In genomic region chr11:4094348-4095291, GRCh38 we compare ENCODE assay signal across 8 cellular contexts. TPM values are rescaled to one million over a fixed set of nuclear protein-coding genes. Genes with fewer than 3 reads are reported as not detected.
A peak's percentile ranks its signal among the peaks of the same experiment; 100 is the strongest.
DNase-seq lines count a peak whose midpoint lies in the region; ATAC-seq, FAIRE-seq and TF ChIP-seq lines count a peak whose summit lies in the region.

Gene RRM1, plus strand, starts transcription at chr11:4094799. Its CDS starts 214 bp downstream, at chr11:4095013.

- peak within 1 kb of the TSS; percentile 94 for H3K4me3 Mint-ChIP-seq in activated naive CD8-positive, alpha-beta T cell treated with anti-CD3 and anti-CD28 coated beads, Interleukin-2, amount 50 U/mL, for 24 hours

- H3K27ac ChIP-seq in pancreas, result peak within 1 kb of the TSS; percentile 82 to 90 (median 88)
- H3K27ac ChIP-seq in tibial artery, result peak within 1 kb of the TSS; percentile 85 to 86

- ATAC-seq in HG02763 (IDR thresholded peaks at IDR 0.05; ENCODE audit: unreplicated experiment) (peak; percentile 96), Right ventricle myocardium superior (ENCODE audit: poor library complexity) (peak; percentile 98), pancreas (peak; percentile 97 to 98 (median 98))
- ATAC-seq in activated naive CD8-positive, alpha-beta T cell treated with anti-CD3 and anti-CD28 coated beads, Interleukin-2, amount 50 U/mL, for 24 hours, result peak; percentile 98

- peak; percentile 97 for DNase-seq in GM12865 (ENCODE audit: low read depth)
- peak; percentile 76 for DNase-seq in NCI-H1417 treated with DMSO at 0.1 percent for 48 hours (lab: John Stamatoyannopoulos, UW)
- peak; percentile 98 for DNase-seq in SW480 (ENCODE audit: low spot score)
- DNase-seq in activated naive CD8-positive, alpha-beta T cell treated with anti-CD3 and anti-CD28 coated beads, Interleukin-2, amount 50 U/mL, for 24 hours, result peak; percentile 96
- DNase-seq in Right ventricle myocardium superior, result peak; percentile 95
- DNase-seq in pancreas, result peak; percentile 91 to 97 (median 92)
- peak; percentile 95 to 97 for DNase-seq in tibial artery

- intact Hi-C loops in Right ventricle myocardium superior (cut with DNase I), result no loop called here
- intact Hi-C loops in pancreas (cut with DNase I), result no loop called here
- intact Hi-C loops in tibial artery (cut with DNase I; ENCODE audit: low total_unique reads), result loop anchor here (5.0 kb wide), 1 partner anchor 252 kb away; the partner anchor contains the start of gene RHOG

- H3K27me3 Mint-ChIP-seq in activated naive CD8-positive, alpha-beta T cell treated with anti-CD3 and anti-CD28 coated beads, Interleukin-2, amount 50 U/mL, for 24 hours, result no peaks in the 10 kb centered on the region

- 0 to 1% methylated on average over 51 to 74 of the region's 74 CpGs for WGBS in pancreas, 2 donors

- no peaks in the 10 kb centered on the region for H3K9me3 Mint-ChIP-seq in activated naive CD8-positive, alpha-beta T cell treated with anti-CD3 and anti-CD28 coated beads, Interleukin-2, amount 50 U/mL, for 24 hours

- H3K4me1 ChIP-seq in pancreas (peaks cover 0 to 14% (median 0%) of the 10 kb centered on the region in 3 donors), tibial artery (peaks cover 0 to 24% (median 11%) of the 10 kb centered on the region in 4 donors)

- H3K27me3 ChIP-seq in pancreas, result no peaks in the 10 kb centered on the region
- no peaks in the 10 kb centered on the region for H3K27me3 ChIP-seq in tibial artery

- peaks cover 71% of the 10 kb centered on the region for H3K4me1 Mint-ChIP-seq in activated naive CD8-positive, alpha-beta T cell treated with anti-CD3 and anti-CD28 coated beads, Interleukin-2, amount 50 U/mL, for 24 hours

- peak; percentile 41 for FAIRE-seq in pancreas (lab: Jason Lieb, UNC)

- H3K4me3 ChIP-seq in GM12865 (ENCODE audit: low read depth, low read length) (peak within 1 kb of the TSS; percentile 98), pancreas (peak within 1 kb of the TSS; percentile 43 to 86 (median 69)), tibial artery (peak within 1 kb of the TSS; percentile 65 to 68)

- H3K27ac Mint-ChIP-seq in activated naive CD8-positive, alpha-beta T cell treated with anti-CD3 and anti-CD28 coated beads, Interleukin-2, amount 50 U/mL, for 24 hours, result peak within 1 kb of the TSS; percentile 93

- no peaks in the 10 kb centered on the region for H3K9me3 ChIP-seq in pancreas
- H3K9me3 ChIP-seq in tibial artery, result no peaks in the 10 kb centered on the region

- no peaks in the 10 kb centered on the region for H3K36me3 ChIP-seq in pancreas
- peaks cover 0 to 28% (median 16%) of the 10 kb centered on the region in 3 donors for H3K36me3 ChIP-seq in tibial artery

- peaks cover 39% of the 10 kb centered on the region for H3K36me3 Mint-ChIP-seq in activated naive CD8-positive, alpha-beta T cell treated with anti-CD3 and anti-CD28 coated beads, Interleukin-2, amount 50 U/mL, for 24 hours (ENCODE audit: low read depth)

- no peak for TF ChIP-seq CTCF in GM12865 (IDR thresholded peaks at IDR 0.05; ENCODE audit: insufficient read depth, low read depth, low read length, missing control alignments)
- TF ChIP-seq CTCF in pancreas (IDR thresholded peaks at IDR 0.05), result no peak
- no peak for TF ChIP-seq CTCF in tibial artery (IDR thresholded peaks at IDR 0.05)

RNA-seq across cellular contexts. Expression of gene RRM1, which starts in this region (rescaled TPM):
- 29.5 TPM for total RNA-seq in Right ventricle myocardium superior
- 10 to 100 TPM; 13.1 to 27.8 (median 18.2) TPM for total RNA-seq in pancreas
- polyA plus RNA-seq in pancreas, result 1 to 10 TPM; 3.3 to 9.3 TPM

Comparison
In these comparisons a context has a peak if more than half of its experiments do, and no peak if none do; other contexts are left out.
1. Peak in every context shown above with its lines: DNase-seq, ATAC-seq, H3K4me3 ChIP-seq and H3K27ac ChIP-seq.